Comparison of ENCODE assay signal across 1 cellular context in the genomic region with DNA sequence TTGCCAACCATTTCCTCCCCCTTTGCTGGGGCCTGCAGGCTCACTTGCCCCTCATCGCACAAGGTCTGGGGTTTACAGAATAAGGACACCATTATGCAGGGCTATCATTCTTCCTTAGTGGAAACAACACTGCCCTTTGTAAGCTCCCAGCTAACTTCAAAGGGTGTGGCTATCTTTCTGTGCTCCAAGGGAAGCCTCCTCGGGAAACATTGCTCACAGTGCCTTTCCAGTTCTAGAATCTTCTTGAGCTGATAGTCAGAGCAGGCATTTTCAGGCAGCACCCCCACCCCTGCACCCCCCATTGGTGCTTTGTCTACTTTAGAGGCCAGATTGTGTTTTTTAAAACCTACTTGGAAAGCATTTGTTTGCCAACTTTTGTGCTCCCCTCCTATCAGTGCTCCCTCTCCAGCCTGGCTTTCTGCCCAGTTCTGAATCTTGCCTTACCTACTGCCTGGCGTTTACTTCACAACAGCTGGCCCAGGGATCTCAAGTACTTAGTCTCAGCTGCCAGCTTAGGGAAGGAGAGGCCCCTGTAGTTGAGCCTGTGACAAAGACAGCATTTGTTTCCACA.
TF ChIP-seq lines count a peak whose summit lies in the region.

No MANE protein-coding gene starts in this region.

TF ChIP-seq in GM23338, 12 proteins besides CTCF, POLR2A, EP300 and RAD21:
- TF ChIP-seq, protein P1, sequence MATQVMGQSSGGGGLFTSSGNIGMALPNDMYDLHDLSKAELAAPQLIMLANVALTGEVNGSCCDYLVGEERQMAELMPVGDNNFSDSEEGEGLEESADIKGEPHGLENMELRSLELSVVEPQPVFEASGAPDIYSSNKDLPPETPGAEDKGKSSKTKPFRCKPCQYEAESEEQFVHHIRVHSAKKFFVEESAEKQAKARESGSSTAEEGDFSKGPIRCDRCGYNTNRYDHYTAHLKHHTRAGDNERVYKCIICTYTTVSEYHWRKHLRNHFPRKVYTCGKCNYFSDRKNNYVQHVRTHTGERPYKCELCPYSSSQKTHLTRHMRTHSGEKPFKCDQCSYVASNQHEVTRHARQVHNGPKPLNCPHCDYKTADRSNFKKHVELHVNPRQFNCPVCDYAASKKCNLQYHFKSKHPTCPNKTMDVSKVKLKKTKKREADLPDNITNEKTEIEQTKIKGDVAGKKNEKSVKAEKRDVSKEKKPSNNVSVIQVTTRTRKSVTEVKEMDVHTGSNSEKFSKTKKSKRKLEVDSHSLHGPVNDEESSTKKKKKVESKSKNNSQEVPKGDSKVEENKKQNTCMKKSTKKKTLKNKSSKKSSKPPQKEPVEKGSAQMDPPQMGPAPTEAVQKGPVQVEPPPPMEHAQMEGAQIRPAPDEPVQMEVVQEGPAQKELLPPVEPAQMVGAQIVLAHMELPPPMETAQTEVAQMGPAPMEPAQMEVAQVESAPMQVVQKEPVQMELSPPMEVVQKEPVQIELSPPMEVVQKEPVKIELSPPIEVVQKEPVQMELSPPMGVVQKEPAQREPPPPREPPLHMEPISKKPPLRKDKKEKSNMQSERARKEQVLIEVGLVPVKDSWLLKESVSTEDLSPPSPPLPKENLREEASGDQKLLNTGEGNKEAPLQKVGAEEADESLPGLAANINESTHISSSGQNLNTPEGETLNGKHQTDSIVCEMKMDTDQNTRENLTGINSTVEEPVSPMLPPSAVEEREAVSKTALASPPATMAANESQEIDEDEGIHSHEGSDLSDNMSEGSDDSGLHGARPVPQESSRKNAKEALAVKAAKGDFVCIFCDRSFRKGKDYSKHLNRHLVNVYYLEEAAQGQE (IDR thresholded peaks at IDR 0.05; ENCODE audit: unreplicated experiment), result no peak
- TF ChIP-seq ZNF114 (CRISPR knock-in tag; IDR thresholded peaks at IDR 0.05) (no peak), EZH2 (IDR thresholded peaks at IDR 0.05; ENCODE audit: low read depth, unreplicated experiment) (no peak), NANOG (IDR thresholded peaks at IDR 0.05; ENCODE audit: borderline replicate concordance) (no peak), ZNF331 (CRISPR knock-in tag; IDR thresholded peaks at IDR 0.05; ENCODE audit: low read depth) (no peak), ETS1 (IDR thresholded peaks at IDR 0.05) (no peak), CREB1 (CRISPR knock-in tag; IDR thresholded peaks at IDR 0.05; ENCODE audit: low read depth) (no peak), POLR2AphosphoS5 (IDR thresholded peaks at IDR 0.05; ENCODE audit: low read depth) (no peak), STAT1 (IDR thresholded peaks at IDR 0.05; ENCODE audit: unreplicated experiment) (no peak), EZH2phosphoT487 (IDR thresholded peaks at IDR 0.05; ENCODE audit: unreplicated experiment) (no peak), JUNB (IDR thresholded peaks at IDR 0.05; ENCODE audit: unreplicated experiment) (no peak)
- TF ChIP-seq, protein P2, sequence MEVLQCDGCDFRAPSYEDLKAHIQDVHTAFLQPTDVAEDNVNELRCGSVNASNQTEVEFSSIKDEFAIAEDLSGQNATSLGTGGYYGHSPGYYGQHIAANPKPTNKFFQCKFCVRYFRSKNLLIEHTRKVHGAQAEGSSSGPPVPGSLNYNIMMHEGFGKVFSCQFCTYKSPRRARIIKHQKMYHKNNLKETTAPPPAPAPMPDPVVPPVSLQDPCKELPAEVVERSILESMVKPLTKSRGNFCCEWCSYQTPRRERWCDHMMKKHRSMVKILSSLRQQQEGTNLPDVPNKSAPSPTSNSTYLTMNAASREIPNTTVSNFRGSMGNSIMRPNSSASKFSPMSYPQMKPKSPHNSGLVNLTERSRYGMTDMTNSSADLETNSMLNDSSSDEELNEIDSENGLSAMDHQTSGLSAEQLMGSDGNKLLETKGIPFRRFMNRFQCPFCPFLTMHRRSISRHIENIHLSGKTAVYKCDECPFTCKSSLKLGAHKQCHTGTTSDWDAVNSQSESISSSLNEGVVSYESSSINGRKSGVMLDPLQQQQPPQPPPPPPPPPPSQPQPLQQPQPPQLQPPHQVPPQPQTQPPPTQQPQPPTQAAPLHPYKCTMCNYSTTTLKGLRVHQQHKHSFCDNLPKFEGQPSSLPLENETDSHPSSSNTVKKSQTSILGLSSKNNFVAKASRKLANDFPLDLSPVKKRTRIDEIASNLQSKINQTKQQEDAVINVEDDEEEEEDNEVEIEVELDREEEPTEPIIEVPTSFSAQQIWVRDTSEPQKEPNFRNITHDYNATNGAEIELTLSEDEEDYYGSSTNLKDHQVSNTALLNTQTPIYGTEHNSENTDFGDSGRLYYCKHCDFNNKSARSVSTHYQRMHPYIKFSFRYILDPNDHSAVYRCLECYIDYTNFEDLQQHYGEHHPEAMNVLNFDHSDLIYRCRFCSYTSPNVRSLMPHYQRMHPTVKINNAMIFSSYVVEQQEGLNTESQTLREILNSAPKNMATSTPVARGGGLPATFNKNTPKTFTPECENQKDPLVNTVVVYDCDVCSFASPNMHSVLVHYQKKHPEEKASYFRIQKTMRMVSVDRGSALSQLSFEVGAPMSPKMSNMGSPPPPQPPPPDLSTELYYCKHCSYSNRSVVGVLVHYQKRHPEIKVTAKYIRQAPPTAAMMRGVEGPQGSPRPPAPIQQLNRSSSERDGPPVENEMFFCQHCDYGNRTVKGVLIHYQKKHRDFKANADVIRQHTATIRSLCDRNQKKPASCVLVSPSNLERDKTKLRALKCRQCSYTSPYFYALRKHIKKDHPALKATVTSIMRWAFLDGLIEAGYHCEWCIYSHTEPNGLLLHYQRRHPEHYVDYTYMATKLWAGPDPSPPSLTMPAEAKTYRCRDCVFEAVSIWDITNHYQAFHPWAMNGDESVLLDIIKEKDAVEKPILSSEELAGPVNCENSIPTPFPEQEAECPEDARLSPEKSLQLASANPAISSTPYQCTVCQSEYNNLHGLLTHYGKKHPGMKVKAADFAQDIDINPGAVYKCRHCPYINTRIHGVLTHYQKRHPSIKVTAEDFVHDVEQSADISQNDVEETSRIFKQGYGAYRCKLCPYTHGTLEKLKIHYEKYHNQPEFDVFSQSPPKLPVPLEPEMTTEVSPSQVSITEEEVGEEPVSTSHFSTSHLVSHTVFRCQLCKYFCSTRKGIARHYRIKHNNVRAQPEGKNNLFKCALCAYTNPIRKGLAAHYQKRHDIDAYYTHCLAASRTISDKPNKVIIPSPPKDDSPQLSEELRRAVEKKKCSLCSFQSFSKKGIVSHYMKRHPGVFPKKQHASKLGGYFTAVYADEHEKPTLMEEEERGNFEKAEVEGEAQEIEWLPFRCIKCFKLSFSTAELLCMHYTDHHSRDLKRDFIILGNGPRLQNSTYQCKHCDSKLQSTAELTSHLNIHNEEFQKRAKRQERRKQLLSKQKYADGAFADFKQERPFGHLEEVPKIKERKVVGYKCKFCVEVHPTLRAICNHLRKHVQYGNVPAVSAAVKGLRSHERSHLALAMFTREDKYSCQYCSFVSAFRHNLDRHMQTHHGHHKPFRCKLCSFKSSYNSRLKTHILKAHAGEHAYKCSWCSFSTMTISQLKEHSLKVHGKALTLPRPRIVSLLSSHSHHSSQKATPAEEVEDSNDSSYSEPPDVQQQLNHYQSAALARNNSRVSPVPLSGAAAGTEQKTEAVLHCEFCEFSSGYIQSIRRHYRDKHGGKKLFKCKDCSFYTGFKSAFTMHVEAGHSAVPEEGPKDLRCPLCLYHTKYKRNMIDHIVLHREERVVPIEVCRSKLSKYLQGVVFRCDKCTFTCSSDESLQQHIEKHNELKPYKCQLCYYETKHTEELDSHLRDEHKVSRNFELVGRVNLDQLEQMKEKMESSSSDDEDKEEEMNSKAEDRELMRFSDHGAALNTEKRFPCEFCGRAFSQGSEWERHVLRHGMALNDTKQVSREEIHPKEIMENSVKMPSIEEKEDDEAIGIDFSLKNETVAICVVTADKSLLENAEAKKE (CRISPR knock-in tag; IDR thresholded peaks at IDR 0.05), result no peak
TF ChIP-seq in GM23338: peak in this region for 0.
